In genomic region chr10:115944538-115944937, GRCh38 we compare ENCODE assay signal across 28 cellular contexts.
"Had no signal": no experiment of that assay in that cellular context is flagged by ENCODE, and none has a peak within 500 bp of the region (broad histone marks: within the 10 kb centered on the region; RNA-seq: fewer than 3 reads in every experiment).

No MANE protein-coding gene starts in this region.

- H3K27ac ChIP-seq: body of pancreas, esophagus muscularis mucosa, gastroesophageal sphincter, heart right ventricle had no signal

- H3K4me3 ChIP-seq: body of pancreas, esophagus muscularis mucosa, gastroesophageal sphincter, heart right ventricle had no signal

- H3K4me3 Mint-ChIP-seq: activated CD4-positive, alpha-beta memory T cell treated with anti-CD3 and anti-CD28 coated beads for 36 hours; activated CD4-positive, alpha-beta T cell treated with anti-CD3 and anti-CD28 coated beads for 36 hours; activated CD4-positive, alpha-beta T cell treated with anti-CD3 and anti-CD28 coated beads, Interleukin-2, amount 10 ng/mL, durations not matched to agents 24 days and 14 days; activated CD8-positive, alpha-beta memory T cell treated with anti-CD3 and anti-CD28 coated beads, Interleukin-2, amount 10 ng/mL, durations not matched to agents 7 days and 5 days; activated CD8-positive, alpha-beta T cell treated with anti-CD3 and anti-CD28 coated beads, Interleukin-2, amount 10 ng/mL, durations not matched to agents 7 days and 5 days; activated naive CD8-positive, alpha-beta T cell; effector memory CD8-positive, alpha-beta T cell had no signal

- ATAC-seq: activated CD4-positive, alpha-beta T cell treated with anti-CD3 and anti-CD28 coated beads for 36 hours; activated CD8-positive, alpha-beta memory T cell treated with anti-CD3 and anti-CD28 coated beads, Interleukin-2, amount 10 ng/mL, durations not matched to agents 7 days and 5 days; activated CD8-positive, alpha-beta T cell treated with anti-CD3 and anti-CD28 coated beads, Interleukin-2, amount 10 ng/mL, durations not matched to agents 7 days and 5 days; body of pancreas; effector memory CD8-positive, alpha-beta T cell; gastroesophageal sphincter; heart right ventricle had no signal

- H3K9me3 Mint-ChIP-seq: activated CD4-positive, alpha-beta memory T cell treated with anti-CD3 and anti-CD28 coated beads for 36 hours; activated CD4-positive, alpha-beta T cell treated with anti-CD3 and anti-CD28 coated beads, Interleukin-2, amount 10 ng/mL, durations not matched to agents 24 days and 14 days had no signal

- H3K27ac Mint-ChIP-seq: activated CD4-positive, alpha-beta memory T cell treated with anti-CD3 and anti-CD28 coated beads for 36 hours; activated CD4-positive, alpha-beta T cell treated with anti-CD3 and anti-CD28 coated beads for 36 hours; activated CD4-positive, alpha-beta T cell treated with anti-CD3 and anti-CD28 coated beads, Interleukin-2, amount 10 ng/mL, durations not matched to agents 24 days and 14 days; activated CD8-positive, alpha-beta memory T cell treated with anti-CD3 and anti-CD28 coated beads, Interleukin-2, amount 10 ng/mL, durations not matched to agents 7 days and 5 days; activated CD8-positive, alpha-beta T cell treated with anti-CD3 and anti-CD28 coated beads, Interleukin-2, amount 10 ng/mL, durations not matched to agents 7 days and 5 days; activated naive CD8-positive, alpha-beta T cell; effector memory CD8-positive, alpha-beta T cell had no signal

- H3K36me3 ChIP-seq: esophagus muscularis mucosa, gastroesophageal sphincter, heart right ventricle had no signal

- H3K9me3 ChIP-seq: body of pancreas, esophagus muscularis mucosa, gastroesophageal sphincter had no signal

- DNase-seq: activated CD4-positive, alpha-beta memory T cell treated with anti-CD3 and anti-CD28 coated beads for 36 hours; activated CD4-positive, alpha-beta T cell treated with anti-CD3 and anti-CD28 coated beads for 36 hours; activated CD4-positive, alpha-beta T cell treated with anti-CD3 and anti-CD28 coated beads, Interleukin-2, amount 10 ng/mL, durations not matched to agents 24 days and 14 days; activated CD4-positive, CD25-positive, alpha-beta regulatory T cell; activated CD4-positive, CD25-positive, alpha-beta regulatory T cell treated with anti-CD3 and anti-CD28 coated beads, Interleukin-2, amount 50 U/mL, for 72 hours; activated CD8-positive, alpha-beta memory T cell treated with anti-CD3 and anti-CD28 coated beads, Interleukin-2, amount 10 ng/mL, durations not matched to agents 7 days and 5 days; activated CD8-positive, alpha-beta memory T cell treated with anti-CD3 and anti-CD28 coated beads, Interleukin-2, amount 50 U/mL, for 4 hours; activated CD8-positive, alpha-beta T cell treated with anti-CD3 and anti-CD28 coated beads, Interleukin-2, amount 10 ng/mL, durations not matched to agents 7 days and 5 days; activated gamma-delta T cell treated with Interleukin-2 at 50 U/mL for 16 hours; activated naive CD4-positive, alpha-beta T cell treated with anti-CD3 and anti-CD28 coated beads, Interleukin-2, amount 50 U/mL, for 16 hours; activated naive CD4-positive, alpha-beta T cell treated with Interleukin-2 at 50 U/mL for 16 hours; activated T-cell treated with anti-CD3 and anti-CD28 coated beads, Interleukin-2, amount 50 U/mL, for 1 hour; activated T-cell treated with anti-CD3 and anti-CD28 coated beads, Interleukin-2, amount 50 U/mL, for 48 hours; amygdala; aorta; body of pancreas; caudate nucleus; cortex of kidney; dermis blood vessel endothelial cell; effector CD4-positive, alpha-beta T cell; effector memory CD8-positive, alpha-beta T cell; erythroblast; foreskin melanocyte; heart right ventricle; T-helper 2 cell had no signal

- H3K27me3 Mint-ChIP-seq: activated CD4-positive, alpha-beta memory T cell treated with anti-CD3 and anti-CD28 coated beads for 36 hours; activated CD4-positive, alpha-beta T cell treated with anti-CD3 and anti-CD28 coated beads for 36 hours; activated CD4-positive, alpha-beta T cell treated with anti-CD3 and anti-CD28 coated beads, Interleukin-2, amount 10 ng/mL, durations not matched to agents 24 days and 14 days; activated CD8-positive, alpha-beta memory T cell treated with anti-CD3 and anti-CD28 coated beads, Interleukin-2, amount 10 ng/mL, durations not matched to agents 7 days and 5 days; activated naive CD8-positive, alpha-beta T cell; effector memory CD8-positive, alpha-beta T cell had no signal

- H3K36me3 Mint-ChIP-seq: activated CD4-positive, alpha-beta memory T cell treated with anti-CD3 and anti-CD28 coated beads for 36 hours; activated CD8-positive, alpha-beta memory T cell treated with anti-CD3 and anti-CD28 coated beads, Interleukin-2, amount 10 ng/mL, durations not matched to agents 7 days and 5 days; activated naive CD8-positive, alpha-beta T cell had no signal

- H3K4me1 ChIP-seq: body of pancreas, gastroesophageal sphincter had no signal

- H3K4me1 Mint-ChIP-seq: activated CD4-positive, alpha-beta T cell treated with anti-CD3 and anti-CD28 coated beads for 36 hours; activated CD4-positive, alpha-beta T cell treated with anti-CD3 and anti-CD28 coated beads, Interleukin-2, amount 10 ng/mL, durations not matched to agents 24 days and 14 days; activated CD8-positive, alpha-beta memory T cell treated with anti-CD3 and anti-CD28 coated beads, Interleukin-2, amount 10 ng/mL, durations not matched to agents 7 days and 5 days had no signal

- H3K27me3 ChIP-seq: body of pancreas, esophagus muscularis mucosa, gastroesophageal sphincter, heart right ventricle had no signal
